Comparison of ENCODE assay signal across 8 cellular contexts in genomic region chr17:28925912-28926365, GRCh38. TPM values are rescaled to one million over a fixed set of nuclear protein-coding genes. Genes with fewer than 3 reads are reported as not detected.
DNase-seq lines count a peak whose midpoint lies in the region; ATAC-seq and TF ChIP-seq lines count a peak whose summit lies in the region.

No MANE protein-coding gene starts in this region.

- H3K4me1 Mint-ChIP-seq in activated naive CD8-positive, alpha-beta T cell treated with anti-CD3 and anti-CD28 coated beads, Interleukin-2, amount 50 U/mL, for 24 hours, result peaks cover 63% of the 10 kb centered on the region

- peak overlapping the region; percentile 88 for H3K27ac Mint-ChIP-seq in activated naive CD8-positive, alpha-beta T cell treated with anti-CD3 and anti-CD28 coated beads, Interleukin-2, amount 50 U/mL, for 24 hours

- WGBS in lung, 2 donors, result 12 to 18% methylated on average over 2 of the region's 2 CpGs

- ATAC-seq in activated naive CD8-positive, alpha-beta T cell treated with anti-CD3 and anti-CD28 coated beads, Interleukin-2, amount 50 U/mL, for 24 hours, result peak; percentile 88
- ATAC-seq in lung (ENCODE audit: insufficient read depth, low FRiP score) (peak; percentile 58), GM19324 (IDR thresholded peaks at IDR 0.05; ENCODE audit: low FRiP score, unreplicated experiment) (no peak)

- H3K27me3 Mint-ChIP-seq in activated naive CD8-positive, alpha-beta T cell treated with anti-CD3 and anti-CD28 coated beads, Interleukin-2, amount 50 U/mL, for 24 hours, result no peaks in the 10 kb centered on the region

- peak; percentile 32 for DNase-seq in NK-92 treated with Interleukin-12 subunit alpha and Interleukin-12 subunit beta, amount 100 ng/mL, for 24 hours (lab: John Stamatoyannopoulos, UW)
- DNase-seq in NK-92 (lab: John Stamatoyannopoulos, UW; ENCODE audit: unreplicated experiment) (no peak), RPMI7951 (ENCODE audit: low read depth) (peak; percentile 78), lung (ENCODE audit: low spot score) (no peak), dorsolateral prefrontal cortex (no peak), posterior vena cava (ENCODE audit: low spot score) (no peak)
- peak; percentile 14 for DNase-seq in activated naive CD8-positive, alpha-beta T cell treated with anti-CD3 and anti-CD28 coated beads, Interleukin-2, amount 50 U/mL, for 24 hours

- TF ChIP-seq CTCF in lung (IDR thresholded peaks at IDR 0.05; ENCODE audit: control extremely low read depth, extremely low read depth) (no peak), dorsolateral prefrontal cortex (IDR thresholded peaks at IDR 0.05 in 54 of 56, conservative IDR thresholded peaks at IDR 0.05 in 2 of 56; ENCODE audit: low read depth in 1 of 56, partially characterized antibody in 56 of 56) (no peak)

- peak overlapping the region in 1 of 2 donors; percentile 76 for H3K27ac ChIP-seq in lung (ENCODE audit: low read depth in 1 of 2, low read length in 1 of 2)
- peak overlapping the region in 13 of 59 donors; percentile 0 to 72 (median 28) for H3K27ac ChIP-seq in dorsolateral prefrontal cortex

- peaks cover 0 to 2% of the 10 kb centered on the region in 2 donors for H3K9me3 ChIP-seq in lung (ENCODE audit: control insufficient read depth in 2 of 2, insufficient read depth in 1 of 2, low read length in 1 of 2)

- H3K9me3 Mint-ChIP-seq in activated naive CD8-positive, alpha-beta T cell treated with anti-CD3 and anti-CD28 coated beads, Interleukin-2, amount 50 U/mL, for 24 hours, result peaks cover 10% of the 10 kb centered on the region

- H3K36me3 Mint-ChIP-seq in activated naive CD8-positive, alpha-beta T cell treated with anti-CD3 and anti-CD28 coated beads, Interleukin-2, amount 50 U/mL, for 24 hours (ENCODE audit: low read depth), result peaks cover 79% of the 10 kb centered on the region

- peak overlapping the region; percentile 43 for H3K4me3 Mint-ChIP-seq in activated naive CD8-positive, alpha-beta T cell treated with anti-CD3 and anti-CD28 coated beads, Interleukin-2, amount 50 U/mL, for 24 hours

- peaks cover 11 to 16% of the 10 kb centered on the region in 2 donors for H3K36me3 ChIP-seq in lung (ENCODE audit: control insufficient read depth in 2 of 2, insufficient read depth in 2 of 2, low read length in 2 of 2)

- H3K27me3 ChIP-seq in lung (ENCODE audit: control insufficient read depth, insufficient read depth) (no peaks in the 10 kb centered on the region), dorsolateral prefrontal cortex (no peaks in the 10 kb centered on the region)

- intact Hi-C loops in dorsolateral prefrontal cortex (cut with DNase I) (no loop called here), posterior vena cava (cut with DNase I) (no loop called here)

- H3K4me3 ChIP-seq in lung, result no peak overlapping the region
- H3K4me3 ChIP-seq in dorsolateral prefrontal cortex, result no peak overlapping the region

- H3K4me1 ChIP-seq in lung (ENCODE audit: control insufficient read depth in 2 of 2, insufficient read depth in 2 of 2, low read length in 2 of 2), result peaks cover 2 to 12% of the 10 kb centered on the region in 2 donors

RNA-seq across cellular contexts. Expression of gene DHRS13, which starts 23.1 kb away (rescaled TPM):
- 5.4 and 6.0 TPM in 2 replicates for total RNA-seq in RPMI7951 (2014; rRNA removed; shearing (Covaris generic))
- 10 to 100 TPM; 10.5 to 14.2 TPM for total RNA-seq in lung
- 10 to 100 TPM; 20.6 to 29.9 TPM for polyA plus RNA-seq in lung
- 10 to 100 TPM in 61 of 120 experiments, 1 to 10 TPM in 59; 5.9 to 22.5 (median 10.1) TPM for total RNA-seq in dorsolateral prefrontal cortex
- total RNA-seq in posterior vena cava, result 1 to 10 TPM; 3.7 to 4.0 TPM

RNA-seq across cellular contexts. Expression of gene PHF12, which starts 25.4 kb away (rescaled TPM):
- total RNA-seq in RPMI7951 (2014; rRNA removed; shearing (Covaris generic)), result 9.2 and 18.0 TPM in 2 replicates
- total RNA-seq in lung (10 to 100 TPM; 51.5 to 59.1 TPM), dorsolateral prefrontal cortex (10 to 100 TPM; 32.6 to 65.4 (median 44.1) TPM), posterior vena cava (10 to 100 TPM; 26.7 to 32.3 TPM)
- polyA plus RNA-seq in lung, result 10 to 100 TPM; 12.6 to 23.1 TPM

RNA-seq across cellular contexts. Expression of gene FLOT2, which starts 28.4 kb away (rescaled TPM):
- 28.7 and 30.6 TPM in 2 replicates for total RNA-seq in RPMI7951 (2014; rRNA removed; shearing (Covaris generic))
- total RNA-seq in lung (100 to 1,000 TPM in 1 of 2 donors, 10 to 100 TPM in 1; 46.2 to 168 TPM), dorsolateral prefrontal cortex (100 to 1,000 TPM in 84 of 120 experiments, 10 to 100 TPM in 36; 50.7 to 182 (median 108) TPM), posterior vena cava (100 to 1,000 TPM in 1 of 2 donors, 10 to 100 TPM in 1; 99.0 to 101 TPM)
- 100 to 1,000 TPM in 1 of 2 donors, 10 to 100 TPM in 1; 73.6 to 226 TPM for polyA plus RNA-seq in lung

Comparison
In these comparisons a context has a peak if more than half of its experiments do, and no peak if none do; other contexts are left out.
1. DNase-seq: peak in NK-92 treated with Interleukin-12 subunit alpha and Interleukin-12 subunit beta, amount 100 ng/mL, for 24 hours (single experiment), RPMI7951 (single experiment) and activated naive CD8-positive, alpha-beta T cell treated with anti-CD3 and anti-CD28 coated beads, Interleukin-2, amount 50 U/mL, for 24 hours (single experiment); none in NK-92 (single experiment), lung (single experiment), dorsolateral prefrontal cortex (0 of 10) and posterior vena cava (single experiment).